In genomic region chr3:141392416-141392815, GRCh38 we compare ENCODE assay signal across 1 cellular context.
TF ChIP-seq lines count a peak whose summit lies in the region.

No MANE protein-coding gene starts in this region.

TF ChIP-seq in A549, 52 proteins besides CTCF, POLR2A, EP300 and RAD21:
- TF ChIP-seq NR3C1 (IDR thresholded peaks at IDR 0.05) (no peak), FOSL2 (IDR thresholded peaks at IDR 0.05) (no peak), FOSL2 (CRISPR knock-in tag; IDR thresholded peaks at IDR 0.05) (no peak), RFX5 (IDR thresholded peaks at IDR 0.05) (no peak), ZNF302 (CRISPR knock-in tag; IDR thresholded peaks at IDR 0.05) (no peak), HDAC2 (IDR thresholded peaks at IDR 0.05) (no peak), RCOR1 (IDR thresholded peaks at IDR 0.05; ENCODE audit: low read depth, low read length) (no peak), MAX (IDR thresholded peaks at IDR 0.05) (no peak), ESRRA (IDR thresholded peaks at IDR 0.05; ENCODE audit: borderline replicate concordance, low read length) (no peak), EHMT2 (IDR thresholded peaks at IDR 0.05; ENCODE audit: low read depth) (no peak)
- TF ChIP-seq, protein P1, sequence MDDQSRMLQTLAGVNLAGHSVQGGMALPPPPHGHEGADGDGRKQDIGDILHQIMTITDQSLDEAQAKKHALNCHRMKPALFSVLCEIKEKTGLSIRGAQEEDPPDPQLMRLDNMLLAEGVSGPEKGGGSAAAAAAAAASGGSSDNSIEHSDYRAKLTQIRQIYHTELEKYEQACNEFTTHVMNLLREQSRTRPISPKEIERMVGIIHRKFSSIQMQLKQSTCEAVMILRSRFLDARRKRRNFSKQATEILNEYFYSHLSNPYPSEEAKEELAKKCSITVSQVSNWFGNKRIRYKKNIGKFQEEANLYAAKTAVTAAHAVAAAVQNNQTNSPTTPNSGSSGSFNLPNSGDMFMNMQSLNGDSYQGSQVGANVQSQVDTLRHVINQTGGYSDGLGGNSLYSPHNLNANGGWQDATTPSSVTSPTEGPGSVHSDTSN (IDR thresholded peaks at IDR 0.05), result no peak
